ENCODE assay signal across 17 cellular contexts in the genomic region with DNA sequence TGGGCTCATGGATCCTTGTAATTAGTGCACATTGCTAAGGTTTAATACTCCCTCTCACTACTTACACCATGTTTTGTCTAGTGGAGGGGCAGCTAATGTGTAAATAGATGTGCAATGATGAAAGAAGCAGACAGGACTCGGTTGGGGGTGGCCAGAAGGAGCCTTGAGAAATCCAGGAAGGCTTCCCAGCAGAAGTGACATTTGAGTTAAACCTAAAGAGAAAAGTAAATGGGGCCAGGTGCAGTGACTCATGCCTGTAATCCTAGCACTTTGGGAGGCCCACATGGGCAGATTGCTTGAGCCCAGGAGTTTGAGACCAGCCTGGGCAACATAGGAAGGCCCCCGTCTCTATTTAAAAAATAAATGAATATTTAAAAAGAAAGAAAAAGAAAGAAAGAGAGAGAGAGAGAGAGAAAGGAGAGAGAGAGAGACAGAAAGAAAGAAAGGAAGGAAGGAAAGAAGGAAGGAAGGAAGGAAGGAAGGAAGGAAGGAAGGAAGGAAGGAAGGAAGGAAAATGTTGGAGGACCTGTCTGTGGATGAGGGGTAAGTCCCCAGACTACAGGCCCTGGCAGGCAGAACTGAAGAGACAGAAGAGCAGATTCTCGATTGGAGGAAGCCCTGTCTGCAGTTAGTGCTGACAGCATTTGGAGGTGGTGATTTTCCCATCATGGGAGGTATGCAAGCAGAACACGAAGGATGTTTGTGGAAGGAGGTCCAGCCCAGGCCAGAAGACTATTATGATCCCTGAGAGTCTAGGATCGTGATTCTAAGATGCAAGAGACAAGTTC. TPM values are rescaled to one million over a fixed set of nuclear protein-coding genes. Genes with fewer than 3 reads are reported as not detected.
DNase-seq lines count a peak whose midpoint lies in the region; ATAC-seq, FAIRE-seq and TF ChIP-seq lines count a peak whose summit lies in the region.
"Had no signal": no experiment of that assay in that cellular context is flagged by ENCODE, and none has a peak within 500 bp of the region (broad histone marks: within the 10 kb centered on the region; RNA-seq: fewer than 3 reads in every experiment).

No MANE protein-coding gene starts in this region.

- no peak for TF ChIP-seq EP300 in A549 (IDR thresholded peaks at IDR 0.05)

- H3K4me2 ChIP-seq in A549 (no peak overlapping the region), fibroblast of lung (ENCODE audit: extremely low read depth, insufficient read depth, low read length) (no peak overlapping the region)

- no peak overlapping the region for H3K9ac ChIP-seq in fibroblast of lung (ENCODE audit: insufficient read depth, low read length)

- peaks cover 6% of the 10 kb centered on the region for H3K27me3 ChIP-seq in fibroblast of lung (ENCODE audit: control insufficient read depth, insufficient read depth, low read length)

- H3K4me3 ChIP-seq in A549: no peak overlapping the region
- H3K4me3 ChIP-seq in fibroblast of lung (replicated peaks in 1 of 4; ENCODE audit: control extremely low read depth in 1 of 4, insufficient read depth in 1 of 4, low read depth in 3 of 4, low read length in 4 of 4): no peak overlapping the region
- H3K4me3 ChIP-seq in retinal pigment epithelial cell (ENCODE audit: low read length): peak overlapping the region; percentile 79

- H3K36me3 ChIP-seq in fibroblast of lung (ENCODE audit: control insufficient read depth, insufficient read depth, low read length): no peaks in the 10 kb centered on the region

- ATAC-seq in A549: no peak
- ATAC-seq in GM18517 (IDR thresholded peaks at IDR 0.05; ENCODE audit: unreplicated experiment): no peak
- ATAC-seq: natural killer cell treated with Interleukin-12 subunit alpha and Interleukin-12 subunit beta and Interleukin-15 and Interleukin-18, amount 100 ng/mL, for 72 hours had no signal

- H3K9me3 ChIP-seq in A549 (no peaks in the 10 kb centered on the region), fibroblast of lung (ENCODE audit: control insufficient read depth, insufficient read depth, low read depth, low read length) (no peaks in the 10 kb centered on the region)
- H3K9me3 ChIP-seq: spleen had no signal

- no peak for FAIRE-seq in A549 (lab: Jason Lieb, UNC)
- FAIRE-seq: colon, TTC549 had no signal

- H3K79me2 ChIP-seq in fibroblast of lung (ENCODE audit: control insufficient read depth, insufficient read depth, low read length): no peaks in the 10 kb centered on the region

- 0 out of 6 replicates have a peak overlapping the region, but pooled peaks of 1 of the 2 experiments have one; percentile 30 for H3K27ac ChIP-seq in A549
- peak overlapping the region; percentile 97 for H3K27ac ChIP-seq in RWPE1
- H3K27ac ChIP-seq in fibroblast of lung (ENCODE audit: insufficient read depth, low read length): peak overlapping the region; percentile 4

- CTCF ChIA-PET in A549 (lab: Yijun Ruan, JAX): interaction anchor here (1.2 to 8.1 kb wide), 2 partner anchors 7 to 14 kb away, joined by 3 to 93 read pairs; no protein-coding TSS in a partner anchor
- CTCF ChIA-PET in RWPE1 (lab: Yijun Ruan, JAX): interaction anchor here (0.6 to 0.7 kb wide), 2 partner anchors 369 to 1607 kb away, joined by 3 to 4 read pairs; no protein-coding TSS in a partner anchor

- no peak overlapping the region for H2AFZ ChIP-seq in fibroblast of lung (ENCODE audit: low read length)

- no peak for DNase-seq in A549 (ENCODE audit: low read depth in 1 of 2, low spot score in 1 of 2)
- no peak for DNase-seq in RWPE1 (ENCODE audit: low spot score)
- DNase-seq in fibroblast of lung (ENCODE audit: low read depth in 2 of 2): no peak
- no peak for DNase-seq in retinal pigment epithelial cell (ENCODE audit: low read depth)
- DNase-seq in pons (ENCODE audit: low spot score): no peak
- no peak for DNase-seq in T1000 (lab: John Stamatoyannopoulos, UW)
- no peak for DNase-seq in NCI-H187 (lab: John Stamatoyannopoulos, UW)
- DNase-seq: islet precursor cell, KG1, NCI-H2081, NCI-H82, SHP77, spleen had no signal

- TF ChIP-seq RAD21 in A549 (conservative IDR thresholded peaks at IDR 0.05 in 1 of 2, IDR thresholded peaks at IDR 0.05 in 1 of 2): no peak

- 54% methylated on average over 5 of the region's 5 CpGs for WGBS in A549 (ENCODE audit: missing lambda C conversion rate)

- TF ChIP-seq POLR2A in A549 (IDR thresholded peaks at IDR 0.05; ENCODE audit: low read length): no peak

- H4K20me1 ChIP-seq in fibroblast of lung (ENCODE audit: control insufficient read depth, extremely low read depth, insufficient read depth, low read length): no peaks in the 10 kb centered on the region

- H3K4me1 ChIP-seq in A549: peaks cover 11% of the 10 kb centered on the region; the same call in 2 of the 3 replicates
- H3K4me1 ChIP-seq in fibroblast of lung (ENCODE audit: control insufficient read depth, extremely low read depth, insufficient read depth, low read length): peaks cover 36% of the 10 kb centered on the region

- TF ChIP-seq CTCF in A549 (IDR thresholded peaks at IDR 0.05) (no peak), RWPE1 (conservative IDR thresholded peaks at IDR 0.05; ENCODE audit: low read depth) (no peak), fibroblast of lung (conservative IDR thresholded peaks at IDR 0.05 in 1 of 2, IDR thresholded peaks at IDR 0.05 in 1 of 2; ENCODE audit: low read depth in 1 of 2, low read length in 2 of 2) (no peak), retinal pigment epithelial cell (conservative IDR thresholded peaks at IDR 0.05; ENCODE audit: low read depth, low read length) (no peak)

- POLR2A ChIA-PET in A549 (lab: Yijun Ruan, JAX) (no interaction called here), RWPE1 (lab: Yijun Ruan, JAX; ENCODE audit: low non-redundant PET) (no interaction called here)

TF ChIP-seq in A549, 52 proteins besides CTCF, POLR2A, EP300 and RAD21:
- TF ChIP-seq ZFP36 (IDR thresholded peaks at IDR 0.05; ENCODE audit: borderline replicate concordance, partially characterized antibody) (peak; percentile 95), TFCP2L1 (CRISPR knock-in tag; IDR thresholded peaks at IDR 0.05) (no peak), NR3C1 (IDR thresholded peaks at IDR 0.05) (no peak), ZSCAN20 (CRISPR knock-in tag; IDR thresholded peaks at IDR 0.05) (no peak), ELK1 (IDR thresholded peaks at IDR 0.05; ENCODE audit: low read depth, low read length) (no peak), CBX8 (IDR thresholded peaks at IDR 0.05) (no peak)
- TF ChIP-seq, protein P1, sequence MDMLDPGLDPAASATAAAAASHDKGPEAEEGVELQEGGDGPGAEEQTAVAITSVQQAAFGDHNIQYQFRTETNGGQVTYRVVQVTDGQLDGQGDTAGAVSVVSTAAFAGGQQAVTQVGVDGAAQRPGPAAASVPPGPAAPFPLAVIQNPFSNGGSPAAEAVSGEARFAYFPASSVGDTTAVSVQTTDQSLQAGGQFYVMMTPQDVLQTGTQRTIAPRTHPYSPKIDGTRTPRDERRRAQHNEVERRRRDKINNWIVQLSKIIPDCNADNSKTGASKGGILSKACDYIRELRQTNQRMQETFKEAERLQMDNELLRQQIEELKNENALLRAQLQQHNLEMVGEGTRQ (IDR thresholded peaks at IDR 0.05): no peak

RNA-seq across cellular contexts. Expression of gene ELN, which starts 3.6 kb away (rescaled TPM):
- 0.08 and 0.16 TPM in 2 replicates for polyA plus RNA-seq in A549 (2011; rRNA removed)
- polyA plus RNA-seq in A549 (2012; cell fraction: cytosol; rRNA removed): 0.14 and 0.15 TPM in 2 replicates
- polyA plus RNA-seq in A549 (2012; cell fraction: nucleus; rRNA removed): 0.11 and 0.26 TPM in 2 replicates
- polyA plus RNA-seq in A549 (2017; fragmentation: RNase III; extraction: RNeasy Plus Mini Kit Qiagen cat#74134 plus additional on column Dnase treatment): 0.09 to 0.16 TPM (median 0.12 TPM) in 3 replicates
- polyA minus RNA-seq in A549 (2011; rRNA and poly(A)+ RNA removed): 0.15 TPM in 1 of 2 replicates, not detected in the other
- 2.1 and 6.4 TPM in 2 replicates for total RNA-seq in fibroblast of lung
- 1.9 and 11.0 TPM in 2 replicates for polyA plus RNA-seq in fibroblast of lung
- 2.8 and 16.3 TPM in 2 replicates for polyA plus RNA-seq in fibroblast of lung (2012)
- polyA minus RNA-seq in fibroblast of lung (ENCODE audit: low replicate concordance): 3.0 and 11.0 TPM in 2 replicates

RNA-seq across cellular contexts. Expression of gene LIMK1, which starts 52.0 kb away (rescaled TPM):
- polyA plus RNA-seq in A549 (2011; rRNA removed): 17.6 and 25.3 TPM in 2 replicates
- 34.8 and 39.1 TPM in 2 replicates for polyA plus RNA-seq in A549 (2012; cell fraction: cytosol; rRNA removed)
- 63.4 and 82.0 TPM in 2 replicates for polyA plus RNA-seq in A549 (2012; cell fraction: nucleus; rRNA removed)
- 28.9 to 31.8 TPM (median 28.9 TPM) in 3 replicates for polyA plus RNA-seq in A549 (2017; fragmentation: RNase III; extraction: RNeasy Plus Mini Kit Qiagen cat#74134 plus additional on column Dnase treatment)
- 42.1 and 48.2 TPM in 2 replicates for polyA minus RNA-seq in A549 (2011; rRNA and poly(A)+ RNA removed)
- total RNA-seq in fibroblast of lung: 14.9 and 22.5 TPM in 2 replicates
- 22.5 and 40.2 TPM in 2 replicates for polyA plus RNA-seq in fibroblast of lung
- polyA plus RNA-seq in fibroblast of lung (2012): 31.6 and 53.2 TPM in 2 replicates
- polyA minus RNA-seq in fibroblast of lung (ENCODE audit: low replicate concordance): 400 and 624 TPM in 2 replicates
